8 cellular contexts compared by ENCODE assay signal in genomic region chr19:54096642-54097106, GRCh38. TPM values are rescaled to one million over a fixed set of nuclear protein-coding genes. Genes with fewer than 3 reads are reported as not detected.
DNase-seq lines count a peak whose midpoint lies in the region; ATAC-seq and TF ChIP-seq lines count a peak whose summit lies in the region.

No MANE protein-coding gene starts in this region.

- BruUV-seq in OCI-LY7 (replicated peaks; lab: Mats Ljungman, UMichigan), result no TSS peak
- BruUV-seq in PC-9 (replicated peaks; lab: Mats Ljungman, UMichigan), result no TSS peak

- H3K36me3 ChIP-seq in OCI-LY7 (ENCODE audit: insufficient read depth, low read length) (no peaks in the 10 kb centered on the region), mucosa of rectum (ENCODE audit: control insufficient read depth in 2 of 2, insufficient read depth in 2 of 2, low read length in 2 of 2) (no peaks in the 10 kb centered on the region), PC-9 (ENCODE audit: low read depth) (no peaks in the 10 kb centered on the region)

- POLR2A ChIA-PET in OCI-LY7 (lab: Charles Lee), result no interaction called here
- POLR2A ChIA-PET in PC-9 (lab: Charles Lee; ENCODE audit: unreplicated experiment), result no interaction called here

- peak overlapping the region in 1 of 2 donors; percentile 40 for H3K9ac ChIP-seq in mucosa of rectum (ENCODE audit: low read depth in 1 of 2, low read length in 2 of 2)

- H3K4me3 Mint-ChIP-seq in dendritic cell treated with granulocyte-macrophage colony-stimulating factor and Interleukin-4, amounts not matched to agents 40 ng/mL and 50 ng/mL, for 4 days, result peak overlapping the region; percentile 83

- peak; percentile 10 for TF ChIP-seq CTCF in GM12864 (IDR thresholded peaks at IDR 0.05; ENCODE audit: low read depth, low read length, missing control alignments)
- peak; percentile 66 for TF ChIP-seq CTCF in OCI-LY7 (conservative IDR thresholded peaks at IDR 0.05; ENCODE audit: low read length)
- TF ChIP-seq CTCF in PC-9 (conservative IDR thresholded peaks at IDR 0.05), result no peak

- H3K79me2 ChIP-seq in OCI-LY7 (ENCODE audit: insufficient read depth, low read depth, low read length) (no peaks in the 10 kb centered on the region), PC-9 (ENCODE audit: low read depth) (no peaks in the 10 kb centered on the region)

- ATAC-seq in GM19395 (IDR thresholded peaks at IDR 0.05; ENCODE audit: unreplicated experiment), result no peak

- peak overlapping the region; percentile 97 for H2AFZ ChIP-seq in OCI-LY7 (ENCODE audit: low read length)
- H2AFZ ChIP-seq in PC-9, result no peak overlapping the region

- peaks cover 54% of the 10 kb centered on the region for H3K36me3 Mint-ChIP-seq in dendritic cell treated with granulocyte-macrophage colony-stimulating factor and Interleukin-4, amounts not matched to agents 40 ng/mL and 50 ng/mL, for 4 days (ENCODE audit: low read depth)

- H3K9me3 ChIP-seq in OCI-LY7 (ENCODE audit: low read length) (no peaks in the 10 kb centered on the region), mucosa of rectum (ENCODE audit: control insufficient read depth in 2 of 2, low read length in 2 of 2) (no peaks in the 10 kb centered on the region), PC-9 (ENCODE audit: insufficient read depth, low read depth) (no peaks in the 10 kb centered on the region)

- H3K4me3 ChIP-seq in GM12864 (ENCODE audit: low read depth, low read length), result no peak overlapping the region
- H3K4me3 ChIP-seq in OCI-LY7 (ENCODE audit: low read depth, low read length, poor library complexity, severe bottlenecking), result peak overlapping the region; percentile 45
- H3K4me3 ChIP-seq in mucosa of rectum (ENCODE audit: low read length in 2 of 2), result peak overlapping the region; percentile 45 to 54
- no peak overlapping the region for H3K4me3 ChIP-seq in PC-9

- H3K9me2 ChIP-seq in OCI-LY7 (ENCODE audit: insufficient read depth, low read length) (no peaks in the 10 kb centered on the region), PC-9 (ENCODE audit: insufficient read depth) (no peaks in the 10 kb centered on the region)

- H3K4me1 ChIP-seq in OCI-LY7 (ENCODE audit: insufficient read depth, low read length, poor library complexity, severe bottlenecking), result peaks cover 20% of the 10 kb centered on the region
- H3K4me1 ChIP-seq in mucosa of rectum (ENCODE audit: control insufficient read depth in 2 of 2, insufficient read depth in 2 of 2, low read length in 2 of 2), result peaks cover 4 to 6% of the 10 kb centered on the region in 2 donors
- H3K4me1 ChIP-seq in PC-9 (replicated peaks; ENCODE audit: insufficient read depth), result no peaks in the 10 kb centered on the region

- DNase-seq in GM12864 (ENCODE audit: low read depth) (no peak), OCI-LY7 (ENCODE audit: low spot score) (peak; percentile 67), SKM-1 treated with dmso at 0.1 percent for 144 hours (lab: John Stamatoyannopoulos, UW; ENCODE audit: unreplicated experiment) (no peak), PC-9 (no peak), NCI-H2196 treated with DMSO at 0.1 percent for 48 hours (lab: John Stamatoyannopoulos, UW; ENCODE audit: unreplicated experiment) (no peak)

- peak overlapping the region; percentile 76 for H3K27ac Mint-ChIP-seq in dendritic cell treated with granulocyte-macrophage colony-stimulating factor and Interleukin-4, amounts not matched to agents 40 ng/mL and 50 ng/mL, for 4 days

- H3K27me3 ChIP-seq in mucosa of rectum (ENCODE audit: control insufficient read depth in 2 of 2, insufficient read depth in 2 of 2, low read length in 2 of 2) (peaks cover 4 to 11% of the 10 kb centered on the region in 2 donors), PC-9 (ENCODE audit: insufficient read depth, low read depth) (peaks cover 30% of the 10 kb centered on the region)

- intact Hi-C loops in OCI-LY7 (cut with micrococcal nuclease; ENCODE audit: unreplicated experiment) (no loop called here), PC-9 (cut with micrococcal nuclease; ENCODE audit: unreplicated experiment) (no loop called here)
- intact Hi-C loops in dendritic cell treated with granulocyte-macrophage colony-stimulating factor and Interleukin-4, amounts not matched to agents 40 ng/mL and 50 ng/mL, for 4 days (cut with micrococcal nuclease), result loop anchor here (5.0 kb wide), 1 partner anchor 34 kb away; the partner anchor contains the start of gene VSTM1

- H3K4me1 Mint-ChIP-seq in dendritic cell treated with granulocyte-macrophage colony-stimulating factor and Interleukin-4, amounts not matched to agents 40 ng/mL and 50 ng/mL, for 4 days (ENCODE audit: low read depth), result peaks cover 65% of the 10 kb centered on the region

- CTCF ChIA-PET in OCI-LY7 (lab: Charles Lee; ENCODE audit: unreplicated experiment), result no interaction called here
- CTCF ChIA-PET in PC-9 (lab: Charles Lee), result interaction anchor here (0.6 kb wide), 4 partner anchors 67 to 287 kb away, joined by 3 to 5 read pairs (median 4); no protein-coding TSS in a partner anchor

- no peaks in the 10 kb centered on the region for H4K20me1 ChIP-seq in OCI-LY7 (ENCODE audit: insufficient read depth, low read length)
- no peaks in the 10 kb centered on the region for H4K20me1 ChIP-seq in PC-9 (ENCODE audit: insufficient read depth)

- H3K4me2 ChIP-seq in OCI-LY7 (ENCODE audit: low read length) (peak overlapping the region; percentile 67), PC-9 (no peak overlapping the region)

- peaks cover 2% of the 10 kb centered on the region for H3K27me3 Mint-ChIP-seq in dendritic cell treated with granulocyte-macrophage colony-stimulating factor and Interleukin-4, amounts not matched to agents 40 ng/mL and 50 ng/mL, for 4 days

- H3F3A ChIP-seq in PC-9 (ENCODE audit: insufficient read depth, low read depth), result peaks cover 14% of the 10 kb centered on the region

- H3K9me3 Mint-ChIP-seq in dendritic cell treated with granulocyte-macrophage colony-stimulating factor and Interleukin-4, amounts not matched to agents 40 ng/mL and 50 ng/mL, for 4 days, result no peaks in the 10 kb centered on the region

- H3K27ac ChIP-seq in OCI-LY7 (ENCODE audit: low read depth, low read length, poor library complexity, severe bottlenecking), result peak overlapping the region; percentile 4
- no peak overlapping the region for H3K27ac ChIP-seq in mucosa of rectum (ENCODE audit: low read depth in 2 of 2, low read length in 2 of 2)
- H3K27ac ChIP-seq in PC-9, result no peak overlapping the region

RNA-seq across cellular contexts. Expression of gene OSCAR, which starts 3.9 kb away (rescaled TPM):
- 0.15 and 0.32 TPM in 2 replicates for total RNA-seq in OCI-LY7 (2014; rRNA removed; shearing (Covaris generic))
- 0.39 TPM in 1 of 2 replicates, not detected in the other for total RNA-seq in OCI-LY7 (2022)
- 0.87 and 2.4 TPM in 2 replicates for total RNA-seq in PC-9 (2021)

RNA-seq across cellular contexts. Expression of gene NDUFA3, which starts 6.0 kb away (rescaled TPM):
- 32.0 and 92.4 TPM in 2 replicates for total RNA-seq in OCI-LY7 (2014; rRNA removed; shearing (Covaris generic))
- total RNA-seq in OCI-LY7 (2022) (86.3 and 98.2 TPM in 2 replicates), PC-9 (2021) (119 and 134 TPM in 2 replicates)

RNA-seq across cellular contexts. Expression of gene TARM1, which starts 15.5 kb away (rescaled TPM):
- total RNA-seq in OCI-LY7 (2014; rRNA removed; shearing (Covaris generic)), result not detected in 2 replicates
- not detected in 2 replicates for total RNA-seq in OCI-LY7 (2022)
- total RNA-seq in PC-9 (2021), result not detected in 2 replicates

RNA-seq across cellular contexts. Expression of gene TFPT, which starts 18.8 kb away (rescaled TPM):
- total RNA-seq in OCI-LY7 (2014; rRNA removed; shearing (Covaris generic)), result 17.2 and 30.1 TPM in 2 replicates
- total RNA-seq in OCI-LY7 (2022) (17.4 and 20.2 TPM in 2 replicates), PC-9 (2021) (35.8 and 47.4 TPM in 2 replicates)

RNA-seq across cellular contexts. Expression of gene PRPF31, which starts 18.9 kb away (rescaled TPM):
- 50.9 and 53.0 TPM in 2 replicates for total RNA-seq in OCI-LY7 (2014; rRNA removed; shearing (Covaris generic))
- total RNA-seq in OCI-LY7 (2022), result 47.3 and 47.8 TPM in 2 replicates
- 86.1 and 109 TPM in 2 replicates for total RNA-seq in PC-9 (2021)

Comparison
In these comparisons a context has a peak if more than half of its experiments do, and no peak if none do; other contexts are left out.
1. H3K4me3 ChIP-seq: peak in OCI-LY7 (single experiment) and mucosa of rectum (2 of 2); none in GM12864 (single experiment) and PC-9 (single experiment).